ENCODE assay signal across 12 cellular contexts in genomic region chr11:69156673-69157155, GRCh38. TPM values are rescaled to one million over a fixed set of nuclear protein-coding genes. Genes with fewer than 3 reads are reported as not detected.
DNase-seq lines count a peak whose midpoint lies in the region; FAIRE-seq and TF ChIP-seq lines count a peak whose summit lies in the region.
"Had no signal": no experiment of that assay in that cellular context is flagged by ENCODE, and none has a peak within 500 bp of the region (broad histone marks: within the 10 kb centered on the region; RNA-seq: fewer than 3 reads in every experiment).

No MANE protein-coding gene starts in this region.

- intact Hi-C loops in A673 (cut with micrococcal nuclease; ENCODE audit: unreplicated experiment) = no loop called here
- intact Hi-C loops in endothelial cell of umbilical vein (cut with micrococcal nuclease) = no loop called here

- no peaks in the 10 kb centered on the region for H3K9me2 ChIP-seq in Karpas-422 (replicated peaks; ENCODE audit: insufficient read depth, low read length)

- POLR2A ChIA-PET in A673 (lab: Charles Lee; ENCODE audit: low non-redundant PET) = no interaction called here
- POLR2A ChIA-PET in endothelial cell of umbilical vein (lab: Charles Lee) = no interaction called here

- CTCF ChIA-PET in A673 (lab: Charles Lee) (interaction anchor here (0.9 to 1.2 kb wide), 2 partner anchors 25 to 217 kb away, joined by 3 read pairs; no protein-coding TSS in a partner anchor), endothelial cell of umbilical vein (lab: Charles Lee) (interaction anchor here (0.6 to 1.2 kb wide), 5 partner anchors 11 to 55 kb away, joined by 3 read pairs; no protein-coding TSS in a partner anchor)

- FAIRE-seq in endothelial cell of umbilical vein (lab: Jason Lieb, UNC) = no peak

- H4K20me1 ChIP-seq in Karpas-422 (ENCODE audit: insufficient read depth, low read depth, low read length) (0 out of 2 replicates have a peak, but pooled peaks cover 4% of the 10 kb centered on the region), endothelial cell of umbilical vein (replicated peaks; ENCODE audit: control insufficient read depth, extremely low read depth, insufficient read depth, low read length) (no peaks in the 10 kb centered on the region), neural progenitor cell (ENCODE audit: low read depth) (no peaks in the 10 kb centered on the region)

- H3K4me1 ChIP-seq in A673 (ENCODE audit: insufficient read depth, low read length, poor library complexity, severe bottlenecking) (peaks cover 20% of the 10 kb centered on the region), Karpas-422 (ENCODE audit: low read length) (no peaks in the 10 kb centered on the region), endothelial cell of umbilical vein (ENCODE audit: control insufficient read depth, extremely low read depth, insufficient read depth, low read length) (no peaks in the 10 kb centered on the region), neural progenitor cell (peaks cover 39% of the 10 kb centered on the region)
- H3K4me1 ChIP-seq: BLaER1 treated with 17β-estradiol and CSF1 and Interleukin-3, amounts not matched to agents 10 nM and 100 nM had no signal

- H2AFZ ChIP-seq in Karpas-422 (ENCODE audit: low read length) (no peak overlapping the region), endothelial cell of umbilical vein (ENCODE audit: low read depth, low read length) (peak overlapping the region; percentile 46), neural progenitor cell (replicated peaks) (no peak overlapping the region)

- dilution Hi-C loops in endothelial cell of umbilical vein (cut with MboI; ENCODE audit: extremely low pct_ligation_motif_present, low sequenced_read_pairs) = no loop called here

- H3K9me1 ChIP-seq in endothelial cell of umbilical vein (replicated peaks; ENCODE audit: control insufficient read depth, extremely low read depth, insufficient read depth, low read length) = no peaks in the 10 kb centered on the region

- no peaks in the 10 kb centered on the region for H3K27me3 ChIP-seq in A673 (replicated peaks; ENCODE audit: insufficient read depth, low read depth, low read length, poor library complexity)
- H3K27me3 ChIP-seq in Karpas-422 (ENCODE audit: low read length) = no peaks in the 10 kb centered on the region
- peaks cover 0 to 6% of the 10 kb centered on the region in 2 experiments for H3K27me3 ChIP-seq in endothelial cell of umbilical vein (ENCODE audit: control insufficient read depth in 2 of 2, insufficient read depth in 2 of 2, low read length in 2 of 2)
- no peaks in the 10 kb centered on the region for H3K27me3 ChIP-seq in neural progenitor cell

- H3K9me3 ChIP-seq in A673 (ENCODE audit: low read depth, low read length, poor library complexity, severe bottlenecking) (no peaks in the 10 kb centered on the region), Karpas-422 (ENCODE audit: low read length) (no peaks in the 10 kb centered on the region), endothelial cell of umbilical vein (replicated peaks; ENCODE audit: control insufficient read depth, insufficient read depth, low read length) (no peaks in the 10 kb centered on the region), neural progenitor cell (ENCODE audit: low read depth) (no peaks in the 10 kb centered on the region)
- H3K9me3 ChIP-seq: BLaER1 treated with 17β-estradiol and CSF1 and Interleukin-3, amounts not matched to agents 10 nM and 100 nM had no signal

- TF ChIP-seq POLR2A in endothelial cell of umbilical vein (IDR thresholded peaks at IDR 0.05; ENCODE audit: low read depth, low read length) = no peak

- H3K4me3 ChIP-seq in A673 (ENCODE audit: low read depth, low read length, poor library complexity, severe bottlenecking) (no peak overlapping the region), Karpas-422 (ENCODE audit: low read length) (no peak overlapping the region), endothelial cell of umbilical vein (replicated peaks in 1 of 3; ENCODE audit: insufficient read depth in 1 of 3, low read depth in 1 of 3, low read length in 3 of 3) (no peak overlapping the region), neural progenitor cell (no peak overlapping the region)
- H3K4me3 ChIP-seq: BLaER1 treated with 17β-estradiol and CSF1 and Interleukin-3, amounts not matched to agents 10 nM and 100 nM had no signal

- no peak overlapping the region for H3K4me2 ChIP-seq in Karpas-422 (ENCODE audit: low read depth, low read length, poor library complexity, severe bottlenecking)
- no peak overlapping the region for H3K4me2 ChIP-seq in endothelial cell of umbilical vein (ENCODE audit: insufficient read depth, low read length)
- peak overlapping the region; percentile 46 for H3K4me2 ChIP-seq in neural progenitor cell
- H3K4me2 ChIP-seq: BLaER1 treated with 17β-estradiol and CSF1 and Interleukin-3, amounts not matched to agents 10 nM and 100 nM had no signal

- no peak overlapping the region for H3K9ac ChIP-seq in Karpas-422 (ENCODE audit: low read length)
- no peak overlapping the region for H3K9ac ChIP-seq in endothelial cell of umbilical vein (replicated peaks; ENCODE audit: extremely low read depth, insufficient read depth, low read length)
- no peak overlapping the region for H3K9ac ChIP-seq in neural progenitor cell
- H3K9ac ChIP-seq: BLaER1 treated with 17β-estradiol and CSF1 and Interleukin-3, amounts not matched to agents 10 nM and 100 nM had no signal

- H3K4me3 Mint-ChIP-seq in neural progenitor cell = peak overlapping the region; percentile 28
- H3K4me3 Mint-ChIP-seq in nephron progenitor cell = no peak overlapping the region
- H3K4me3 Mint-ChIP-seq: WTC11 had no signal

- DNase-seq in A673 (ENCODE audit: low spot score) = no peak
- peak; percentile 34 for DNase-seq in Karpas-422
- no peak for DNase-seq in endothelial cell of umbilical vein (ENCODE audit: low read depth, low spot score)
- no peak for DNase-seq in neural progenitor cell (ENCODE audit: low spot score)
- DNase-seq in activated naive CD4-positive, alpha-beta T cell treated with Interleukin-2 at 50 U/mL for 16 hours = no peak
- no peak for DNase-seq in activated CD8-positive, alpha-beta memory T cell treated with anti-CD3 and anti-CD28 coated beads, Interleukin-2, amount 50 U/mL, for 4 hours
- DNase-seq in nephron progenitor cell = no peak
- no peak for DNase-seq in activated CD4-positive, CD25-positive, alpha-beta regulatory T cell treated with anti-CD3 and anti-CD28 coated beads, Interleukin-2, amount 50 U/mL, for 72 hours
- DNase-seq: stimulated activated CD4-positive, alpha-beta T cell treated with anti-CD3 and anti-CD28 coated beads, Interleukin-4, amount 100 ng/mL, for 4 hours had no signal

- H3F3A ChIP-seq in neural progenitor cell (ENCODE audit: low read depth) = peaks cover 16% of the 10 kb centered on the region

- BruUV-seq in A673 (replicated peaks; lab: Mats Ljungman, UMichigan) = no TSS peak
- no TSS peak for BruUV-seq in endothelial cell of umbilical vein (replicated peaks; lab: Mats Ljungman, UMichigan)

- peaks cover 4% of the 10 kb centered on the region for H3K36me3 Mint-ChIP-seq in neural progenitor cell
- no peaks in the 10 kb centered on the region for H3K36me3 Mint-ChIP-seq in nephron progenitor cell (ENCODE audit: low read depth)
- H3K36me3 Mint-ChIP-seq: WTC11 had no signal

- H3K27ac Mint-ChIP-seq in neural progenitor cell = peak overlapping the region; percentile 57
- no peak overlapping the region for H3K27ac Mint-ChIP-seq in nephron progenitor cell
- H3K27ac Mint-ChIP-seq: WTC11 had no signal

- H3K27ac ChIP-seq in A673 (ENCODE audit: low read depth, low read length, poor library complexity, severe bottlenecking) (peak overlapping the region; percentile 62), Karpas-422 (ENCODE audit: low read length) (no peak overlapping the region), endothelial cell of umbilical vein (ENCODE audit: insufficient read depth, low read depth, low read length) (no peak overlapping the region), neural progenitor cell (peak overlapping the region; percentile 55)
- H3K27ac ChIP-seq: BLaER1 treated with 17β-estradiol and CSF1 and Interleukin-3, amounts not matched to agents 10 nM and 100 nM had no signal

- H3K36me3 ChIP-seq in A673 (ENCODE audit: insufficient read depth, low read length, poor library complexity, severe bottlenecking) (no peaks in the 10 kb centered on the region), Karpas-422 (ENCODE audit: insufficient read depth, low read length) (no peaks in the 10 kb centered on the region), endothelial cell of umbilical vein (ENCODE audit: control insufficient read depth in 2 of 2, extremely low read depth in 1 of 2, insufficient read depth in 2 of 2, low read length in 2 of 2) (no peaks in the 10 kb centered on the region), neural progenitor cell (no peaks in the 10 kb centered on the region)
- H3K36me3 ChIP-seq: BLaER1 treated with 17β-estradiol and CSF1 and Interleukin-3, amounts not matched to agents 10 nM and 100 nM had no signal

- H3K4me1 Mint-ChIP-seq in neural progenitor cell (peaks cover 35% of the 10 kb centered on the region), nephron progenitor cell (peaks cover 61% of the 10 kb centered on the region)

- H3K27me3 Mint-ChIP-seq in neural progenitor cell (ENCODE audit: insufficient read depth, low read depth) = peaks cover 7% of the 10 kb centered on the region
- peaks cover 18% of the 10 kb centered on the region for H3K27me3 Mint-ChIP-seq in nephron progenitor cell (ENCODE audit: low read depth, poor library complexity)

- no peak for TF ChIP-seq CTCF in A673 (conservative IDR thresholded peaks at IDR 0.05; ENCODE audit: low read depth, low read length)
- TF ChIP-seq CTCF in endothelial cell of umbilical vein (IDR thresholded peaks at IDR 0.05; ENCODE audit: extremely low read depth in 1 of 2, insufficient read depth in 1 of 2, low read depth in 1 of 2, low read length in 2 of 2) = no peak
- TF ChIP-seq CTCF in neural progenitor cell (IDR thresholded peaks at IDR 0.05) = no peak
- TF ChIP-seq CTCF in nephron progenitor cell (IDR thresholded peaks at IDR 0.05) = no peak

- H3K9me3 Mint-ChIP-seq in neural progenitor cell = peaks cover 7% of the 10 kb centered on the region
- H3K9me3 Mint-ChIP-seq in nephron progenitor cell = peaks cover 4% of the 10 kb centered on the region
- H3K9me3 Mint-ChIP-seq: WTC11 had no signal

- H3K79me2 ChIP-seq in Karpas-422 (ENCODE audit: low read length) = no peaks in the 10 kb centered on the region
- no peaks in the 10 kb centered on the region for H3K79me2 ChIP-seq in endothelial cell of umbilical vein (ENCODE audit: control insufficient read depth, insufficient read depth, low read length)
- no peaks in the 10 kb centered on the region for H3K79me2 ChIP-seq in neural progenitor cell (ENCODE audit: low read depth)

RNA-seq across cellular contexts. Expression of gene SMIM38, which starts 1.0 kb away (rescaled TPM):
- total RNA-seq in A673 (2021) = 0.59 and 0.88 TPM in 2 replicates
- total RNA-seq in Karpas-422 (2014; rRNA removed; shearing (Covaris generic); ENCODE audit: low replicate concordance) = 0.47 TPM in 1 of 2 replicates, not detected in the other
- not detected in 2 replicates for total RNA-seq in endothelial cell of umbilical vein
- polyA plus RNA-seq in endothelial cell of umbilical vein = 0.03 TPM in 2 replicates
- polyA plus RNA-seq in endothelial cell of umbilical vein (2011; cell fraction: cytosol; rRNA removed) = 0.03 TPM in 1 of 2 replicates, not detected in the other
- 0.20 and 0.36 TPM in 2 replicates for polyA plus RNA-seq in endothelial cell of umbilical vein (2011; cell fraction: nucleus; rRNA removed)
- not detected in 2 replicates for polyA plus RNA-seq in endothelial cell of umbilical vein (2012)
- polyA minus RNA-seq in endothelial cell of umbilical vein = not detected in 2 replicates
- not detected for polyA minus RNA-seq in endothelial cell of umbilical vein (2011; cell fraction: cytosol; rRNA and poly(A)+ RNA removed)
- 0.14 TPM in 2 replicates for polyA minus RNA-seq in endothelial cell of umbilical vein (2011; cell fraction: nucleus; rRNA and poly(A)+ RNA removed)
- total RNA-seq in neural progenitor cell (ENCODE audit: low replicate concordance) = 1.5 and 2.0 TPM in 2 replicates
- total RNA-seq: M059J had no signal

Comparison
In these comparisons a context has a peak if more than half of its experiments do, and no peak if none do; other contexts are left out.
1. H3K27ac ChIP-seq: peak in A673 (single experiment) and neural progenitor cell (single experiment); none in Karpas-422 (single experiment) and endothelial cell of umbilical vein (single experiment).